1 cellular context compared by ENCODE assay signal in the genomic region with DNA sequence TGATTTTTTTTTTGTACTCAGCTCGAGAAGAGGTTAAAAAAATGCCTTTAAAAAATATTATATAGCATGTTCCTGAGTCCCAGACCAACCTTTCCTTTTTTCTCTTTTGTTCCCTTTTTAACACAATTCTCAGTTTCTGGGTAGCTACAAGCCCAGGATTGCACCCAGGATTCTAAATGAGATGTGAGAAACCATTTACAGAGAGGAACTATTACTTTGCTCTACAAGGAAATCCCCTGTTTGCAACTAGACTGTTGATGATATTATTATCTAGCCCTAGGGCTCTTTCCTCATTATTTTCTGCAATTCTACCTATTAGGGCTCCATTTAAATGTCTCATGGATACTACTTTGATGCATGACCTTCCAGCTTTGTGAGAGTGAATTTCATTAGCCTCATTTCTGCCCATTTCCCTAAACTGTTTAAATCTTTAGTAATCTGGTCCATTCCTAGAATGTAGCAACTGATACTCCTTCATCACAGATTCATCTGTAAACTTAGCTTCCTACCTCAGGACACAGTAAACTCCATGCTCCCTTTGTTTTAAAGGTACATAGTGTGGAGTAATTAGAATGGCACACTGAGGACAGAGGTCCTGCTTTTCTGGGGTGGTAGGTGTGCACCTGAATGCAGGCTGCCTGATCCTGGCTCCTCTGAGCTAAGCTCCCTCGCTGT.
TF ChIP-seq lines count a peak whose summit lies in the region.

No MANE protein-coding gene starts in this region.

TF ChIP-seq in K562, 482 proteins besides CTCF, POLR2A, EP300 and RAD21:
- TF ChIP-seq, protein P1, sequence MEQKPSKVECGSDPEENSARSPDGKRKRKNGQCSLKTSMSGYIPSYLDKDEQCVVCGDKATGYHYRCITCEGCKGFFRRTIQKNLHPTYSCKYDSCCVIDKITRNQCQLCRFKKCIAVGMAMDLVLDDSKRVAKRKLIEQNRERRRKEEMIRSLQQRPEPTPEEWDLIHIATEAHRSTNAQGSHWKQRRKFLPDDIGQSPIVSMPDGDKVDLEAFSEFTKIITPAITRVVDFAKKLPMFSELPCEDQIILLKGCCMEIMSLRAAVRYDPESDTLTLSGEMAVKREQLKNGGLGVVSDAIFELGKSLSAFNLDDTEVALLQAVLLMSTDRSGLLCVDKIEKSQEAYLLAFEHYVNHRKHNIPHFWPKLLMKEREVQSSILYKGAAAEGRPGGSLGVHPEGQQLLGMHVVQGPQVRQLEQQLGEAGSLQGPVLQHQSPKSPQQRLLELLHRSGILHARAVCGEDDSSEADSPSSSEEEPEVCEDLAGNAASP (IDR thresholded peaks at IDR 0.05), result 0 out of 2 replicates have a peak, but pooled peaks have one; percentile 10
- no peak for TF ChIP-seq NFYB (IDR thresholded peaks at IDR 0.05; ENCODE audit: extremely low read depth, insufficient read length)
